23 cellular contexts compared by ENCODE assay signal in the genomic region with DNA sequence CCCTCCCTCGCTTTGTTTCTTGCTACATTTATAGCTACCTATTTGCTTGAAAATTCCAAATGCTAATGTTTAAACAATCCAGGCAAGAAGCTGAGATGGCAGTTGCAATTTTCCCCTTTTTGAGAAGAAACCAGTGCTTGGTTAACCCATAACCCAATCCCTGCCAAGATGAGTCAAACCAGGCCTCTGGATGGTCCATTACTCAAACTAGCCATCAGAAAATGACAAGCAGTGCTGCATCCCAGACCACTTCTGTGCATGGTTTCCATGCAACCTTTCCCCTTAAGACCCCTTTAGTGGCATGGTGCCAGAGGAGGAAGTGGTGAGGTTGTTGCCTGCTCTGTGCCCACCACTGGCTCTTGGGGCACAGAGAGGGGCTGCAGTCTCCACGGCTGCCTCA.
DNase-seq lines count a peak whose midpoint lies in the region; ATAC-seq, FAIRE-seq and TF ChIP-seq lines count a peak whose summit lies in the region.
"Had no signal": no experiment of that assay in that cellular context is flagged by ENCODE, and none has a peak within 500 bp of the region (broad histone marks: within the 10 kb centered on the region; RNA-seq: fewer than 3 reads in every experiment).

No MANE protein-coding gene starts in this region.

- WGBS in gastroesophageal sphincter (ENCODE audit: low coverage in 1 of 2), 2 donors, result 78 to 100% methylated on average over 1 of the region's 2 CpGs
- 56% methylated on average over 1 of the region's 2 CpGs for WGBS in right lobe of liver (ENCODE audit: insufficient coverage, low coverage, low lambda C conversion rate, missing lambda C conversion rate)

- no peaks in the 10 kb centered on the region for H3K9me3 Mint-ChIP-seq in stimulated activated effector memory CD8-positive, alpha-beta T cell treated with anti-CD3 and anti-CD28 coated beads, Interleukin-12 subunit alpha, Interleukin-12 subunit beta, amount 100 ng/mL, for 72 hours
- H3K9me3 Mint-ChIP-seq: HFFc6 had no signal

- DNase-seq in GM12891 (ENCODE audit: insufficient read length, low spot score) (no peak), right lobe of liver (no peak), right atrium auricular region (ENCODE audit: low spot score) (no peak)
- DNase-seq in stimulated activated effector memory CD8-positive, alpha-beta T cell treated with anti-CD3 and anti-CD28 coated beads, Interleukin-12 subunit alpha, Interleukin-12 subunit beta, amount 100 ng/mL, for 72 hours (ENCODE audit: low spot score in 2 of 2), result no peak
- DNase-seq: ACHN; BE2C; C1 segment of cervical spinal cord; Caco-2; CD4-positive, CD25-positive, alpha-beta regulatory T cell; GM23248; H7; HFFc6; KG1 had no signal

- TF ChIP-seq CTCF in gastroesophageal sphincter (IDR thresholded peaks at IDR 0.05) (no peak), right lobe of liver (IDR thresholded peaks at IDR 0.05) (no peak), right atrium auricular region (IDR thresholded peaks at IDR 0.05) (no peak)

- peaks cover 4% of the 10 kb centered on the region for H3K4me1 Mint-ChIP-seq in stimulated activated effector memory CD8-positive, alpha-beta T cell treated with anti-CD3 and anti-CD28 coated beads, Interleukin-12 subunit alpha, Interleukin-12 subunit beta, amount 100 ng/mL, for 72 hours
- H3K4me1 Mint-ChIP-seq: CD4-positive, CD25-positive, alpha-beta regulatory T cell had no signal

- no peaks in the 10 kb centered on the region for H3K27me3 ChIP-seq in gastroesophageal sphincter
- no peaks in the 10 kb centered on the region for H3K27me3 ChIP-seq in right lobe of liver
- no peaks in the 10 kb centered on the region for H3K27me3 ChIP-seq in right atrium auricular region
- H3K27me3 ChIP-seq: BE2C had no signal

- no peaks in the 10 kb centered on the region for H3K9me3 ChIP-seq in gastroesophageal sphincter
- no peaks in the 10 kb centered on the region for H3K9me3 ChIP-seq in right lobe of liver
- no peaks in the 10 kb centered on the region for H3K9me3 ChIP-seq in right atrium auricular region
- H3K9me3 ChIP-seq: BE2C, Caco-2 had no signal

- H3K36me3 ChIP-seq in gastroesophageal sphincter (no peaks in the 10 kb centered on the region), right lobe of liver (no peaks in the 10 kb centered on the region), right atrium auricular region (no peaks in the 10 kb centered on the region)
- H3K36me3 ChIP-seq: BE2C had no signal

- H3K36me3 Mint-ChIP-seq in stimulated activated effector memory CD8-positive, alpha-beta T cell treated with anti-CD3 and anti-CD28 coated beads, Interleukin-12 subunit alpha, Interleukin-12 subunit beta, amount 100 ng/mL, for 72 hours, result no peaks in the 10 kb centered on the region
- H3K36me3 Mint-ChIP-seq: CD4-positive, CD25-positive, alpha-beta regulatory T cell; IgD-negative memory B cell had no signal

- H3K4me1 ChIP-seq in gastroesophageal sphincter, result peaks cover 0 to 25% (median 2%) of the 10 kb centered on the region in 3 donors
- no peaks in the 10 kb centered on the region for H3K4me1 ChIP-seq in right lobe of liver
- H3K4me1 ChIP-seq in right atrium auricular region, result peaks cover 0 to 18% of the 10 kb centered on the region in 2 donors
- H3K4me1 ChIP-seq: BE2C, Caco-2 had no signal

- H3K4me3 Mint-ChIP-seq in stimulated activated effector memory CD8-positive, alpha-beta T cell treated with anti-CD3 and anti-CD28 coated beads, Interleukin-12 subunit alpha, Interleukin-12 subunit beta, amount 100 ng/mL, for 72 hours, result no peak overlapping the region
- H3K4me3 Mint-ChIP-seq: CD4-positive, CD25-positive, alpha-beta regulatory T cell; HFFc6 had no signal

- no peak for TF ChIP-seq EP300 in gastroesophageal sphincter (IDR thresholded peaks at IDR 0.05)

- H3K27ac Mint-ChIP-seq in stimulated activated effector memory CD8-positive, alpha-beta T cell treated with anti-CD3 and anti-CD28 coated beads, Interleukin-12 subunit alpha, Interleukin-12 subunit beta, amount 100 ng/mL, for 72 hours, result no peak overlapping the region
- H3K27ac Mint-ChIP-seq: CD4-positive, CD25-positive, alpha-beta regulatory T cell; HFFc6; IgD-negative memory B cell had no signal

- H3K4me3 ChIP-seq in gastroesophageal sphincter (no peak overlapping the region), right lobe of liver (no peak overlapping the region), right atrium auricular region (no peak overlapping the region)
- H3K4me3 ChIP-seq: GM23248 had no signal

- intact Hi-C loops in right lobe of liver (cut with DNase I), result no loop called here

- ATAC-seq in HG03442 (IDR thresholded peaks at IDR 0.05; ENCODE audit: unreplicated experiment), result peak; percentile 53
- ATAC-seq in gastroesophageal sphincter, result no peak
- ATAC-seq in stimulated activated effector memory CD8-positive, alpha-beta T cell treated with anti-CD3 and anti-CD28 coated beads, Interleukin-12 subunit alpha, Interleukin-12 subunit beta, amount 100 ng/mL, for 72 hours, result peak; percentile 42
- no peak for ATAC-seq in SK-N-SH treated with all-trans-retinoic acid at 6 μM for 48 hours
- ATAC-seq in right lobe of liver, result no peak
- ATAC-seq: HCT116, HepG2 had no signal

- H3K27ac ChIP-seq in gastroesophageal sphincter (peak overlapping the region in 3 of 4 donors; percentile 43 to 65 (median 53)), right lobe of liver (no peak overlapping the region), right atrium auricular region (no peak overlapping the region)
- H3K27ac ChIP-seq: GM23248 had no signal

- TF ChIP-seq POLR2A in GM12891 (IDR thresholded peaks at IDR 0.05; ENCODE audit: low read depth, low read length) (no peak), gastroesophageal sphincter (IDR thresholded peaks at IDR 0.05) (no peak), right lobe of liver (IDR thresholded peaks at IDR 0.05) (no peak)

- no peak for FAIRE-seq in GM12891 (lab: Jason Lieb, UNC)
- FAIRE-seq: A204.1, D721Med, G401.6, GM19239, HepG2 had no signal

TF ChIP-seq in GM12891, 5 proteins besides CTCF, POLR2A, EP300 and RAD21:
- TF ChIP-seq TAF1 (IDR thresholded peaks at IDR 0.05; ENCODE audit: low read depth, low read length) (no peak), SPI1 (IDR thresholded peaks at IDR 0.05; ENCODE audit: low read depth, low read length) (0 out of 2 replicates have a peak, but pooled peaks have one; percentile 7)
TF ChIP-seq in GM12891: peak in this region for 1.

TF ChIP-seq in SK-N-SH treated with all-trans-retinoic acid at 6 μM for 48 hours, 23 proteins besides CTCF, POLR2A, EP300 and RAD21:
- no peak for TF ChIP-seq RARB (CRISPR knock-in tag; IDR thresholded peaks at IDR 0.05)
- TF ChIP-seq TOX (CRISPR knock-in tag; IDR thresholded peaks at IDR 0.05; ENCODE audit: borderline replicate concordance), result no peak
TF ChIP-seq in SK-N-SH treated with all-trans-retinoic acid at 6 μM for 48 hours: peak in this region for 0.

Comparison
In these comparisons a context has a peak if more than half of its experiments do, and no peak if none do; other contexts are left out.
1. ATAC-seq: peak in HG03442 (single experiment) and stimulated activated effector memory CD8-positive, alpha-beta T cell treated with anti-CD3 and anti-CD28 coated beads, Interleukin-12 subunit alpha, Interleukin-12 subunit beta, amount 100 ng/mL, for 72 hours (single experiment); none in gastroesophageal sphincter (single experiment), SK-N-SH treated with all-trans-retinoic acid at 6 μM for 48 hours (single experiment) and right lobe of liver (0 of 4).
2. H3K27ac ChIP-seq: peak in gastroesophageal sphincter (3 of 4); none in right lobe of liver (0 of 3) and right atrium auricular region (0 of 2).